ENCODE assay signal across 8 cellular contexts in genomic region chr20:44738779-44739477, GRCh38. TPM values are rescaled to one million over a fixed set of nuclear protein-coding genes. Genes with fewer than 3 reads are reported as not detected.
DNase-seq lines count a peak whose midpoint lies in the region; ATAC-seq lines count a peak whose summit lies in the region.

No MANE protein-coding gene starts in this region.

- no peaks in the 10 kb centered on the region for H3K27me3 ChIP-seq in subcutaneous abdominal adipose tissue (ENCODE audit: control insufficient read depth in 5 of 5, insufficient read depth in 4 of 5, low read length in 5 of 5)

- H3K27ac Mint-ChIP-seq in T-cell, result no peak overlapping the region

- peaks cover 15 to 20% (median 19%) of the 10 kb centered on the region in 3 donors for H3K4me1 Mint-ChIP-seq in T-cell

- intact Hi-C loops in left colon (cut with DNase I, micrococcal nuclease), result no loop called here

- H3K4me1 ChIP-seq in subcutaneous abdominal adipose tissue (ENCODE audit: control insufficient read depth in 5 of 5, insufficient read depth in 5 of 5, low read length in 5 of 5), result peaks cover 3 to 55% (median 41%) of the 10 kb centered on the region in 5 donors

- POLR2A ChIA-PET in T-cell (lab: Charles Lee), result no interaction called here

- peak overlapping the region; percentile 76 for H3K27ac ChIP-seq in subcutaneous abdominal adipose tissue (ENCODE audit: low read depth, low read length)

- H3K9ac ChIP-seq in subcutaneous abdominal adipose tissue (ENCODE audit: low read length in 5 of 5), result peak overlapping the region in 1 of 5 donors; percentile 21

- no peaks in the 10 kb centered on the region for H3K9me3 ChIP-seq in subcutaneous abdominal adipose tissue (ENCODE audit: control insufficient read depth in 5 of 5, low read length in 5 of 5)

- CTCF ChIA-PET in T-cell (lab: Charles Lee), result interaction anchor here in 1 of 2 donors (0.6 to 1.2 kb wide), 4 partner anchors 8 to 355 kb away, joined by 5 to 8 read pairs (median 6); no protein-coding TSS in a partner anchor

- no peak overlapping the region for H3K4me3 Mint-ChIP-seq in T-cell

- ATAC-seq in T-cell (replicated peaks in 1 of 4), result peak; percentile 46 to 77 (median 66)
- peak; percentile 65 for ATAC-seq in left colon
- no peak for ATAC-seq in HG03108 (IDR thresholded peaks at IDR 0.05; ENCODE audit: unreplicated experiment)

- H3K36me3 Mint-ChIP-seq in T-cell, result no peaks in the 10 kb centered on the region

- peaks cover 2 to 3% of the 10 kb centered on the region in 2 donors for H3K27me3 Mint-ChIP-seq in T-cell

- peak overlapping the region in 2 of 5 donors; percentile 14 to 31 for H3K4me3 ChIP-seq in subcutaneous abdominal adipose tissue (ENCODE audit: low read depth in 1 of 5, low read length in 5 of 5)

- H3K36me3 ChIP-seq in subcutaneous abdominal adipose tissue (ENCODE audit: control insufficient read depth in 5 of 5, insufficient read depth in 5 of 5, low read length in 5 of 5), result no peaks in the 10 kb centered on the region

- peak; percentile 65 for DNase-seq in activated CD8-positive, alpha-beta memory T cell treated with anti-CD3 and anti-CD28 coated beads for 24 hours
- no peak for DNase-seq in activated CD8-positive, alpha-beta memory T cell treated with anti-CD3 and anti-CD28 coated beads, Interleukin-2, amount 50 U/mL, for 48 hours
- DNase-seq in NCI-H1105 (lab: John Stamatoyannopoulos, UW) (peak; percentile 48), T-cell (peak in 25 of 34 experiments; percentile 13 to 58 (median 29)), cerebellum (ENCODE audit: low spot score) (peak; percentile 92), left colon (peak; percentile 36 to 56)

- H3K9me3 Mint-ChIP-seq in T-cell, result peaks cover 0 to 4% (median 0%) of the 10 kb centered on the region in 3 donors

RNA-seq across cellular contexts. Expression of gene KCNK15, which starts 6.7 kb away (rescaled TPM):
- total RNA-seq in T-cell (under 1 TPM in 1 of 5 donors, not detected in 4; 0.13 TPM), cerebellum (0.27 TPM), left colon (under 1 TPM; 0.25 to 0.40 TPM)

RNA-seq across cellular contexts. Expression of gene CCN5, which starts 23.8 kb away (rescaled TPM):
- under 1 TPM in 3 of 5 donors, not detected in 2; 0.13 to 0.41 (median 0.29) TPM for total RNA-seq in T-cell
- not detected for total RNA-seq in cerebellum
- total RNA-seq in left colon, result 1 to 10 TPM; 2.8 to 9.4 TPM
